20 cellular contexts compared by ENCODE assay signal in genomic region chr2:54063967-54064535, GRCh38. TPM values are rescaled to one million over a fixed set of nuclear protein-coding genes. Genes with fewer than 3 reads are reported as not detected.
DNase-seq lines count a peak whose midpoint lies in the region; ATAC-seq, FAIRE-seq and TF ChIP-seq lines count a peak whose summit lies in the region.
"Had no signal": no experiment of that assay in that cellular context is flagged by ENCODE, and none has a peak within 500 bp of the region (broad histone marks: within the 10 kb centered on the region; RNA-seq: fewer than 3 reads in every experiment).

No MANE protein-coding gene starts in this region.

- H3K9me3 Mint-ChIP-seq in MCF 10A (ENCODE audit: unreplicated experiment) (no peaks in the 10 kb centered on the region), HFFc6 (no peaks in the 10 kb centered on the region)

- H3K4me1 Mint-ChIP-seq in MCF 10A (ENCODE audit: insufficient read depth, unreplicated experiment) (peaks cover 44% of the 10 kb centered on the region), HFFc6 (ENCODE audit: low read depth) (peaks cover 72% of the 10 kb centered on the region)
- H3K4me1 Mint-ChIP-seq: CD14-positive monocyte had no signal

- H2AFZ ChIP-seq in keratinocyte (ENCODE audit: control insufficient read depth, low read length), result peak overlapping the region; percentile 37

- no peaks in the 10 kb centered on the region for H3K27me3 ChIP-seq in right atrium auricular region
- no peaks in the 10 kb centered on the region for H3K27me3 ChIP-seq in keratinocyte (ENCODE audit: control insufficient read depth, extremely low read depth, insufficient read depth, low read length)
- no peaks in the 10 kb centered on the region for H3K27me3 ChIP-seq in upper lobe of right lung

- H3K9ac ChIP-seq in keratinocyte (ENCODE audit: control insufficient read depth, extremely low read depth, insufficient read depth, low read length), result no peak overlapping the region

- CTCF ChIA-PET in MCF 10A (lab: Yijun Ruan, JAX), result interaction anchor here (0.5 kb wide), 1 partner anchor 94 kb away, joined by 5 read pairs; no protein-coding TSS in a partner anchor

- no TSS peak for BruUV-seq in MCF 10A (replicated peaks; lab: Mats Ljungman, UMichigan)

- TF ChIP-seq CTCF in right atrium auricular region (IDR thresholded peaks at IDR 0.05) (no peak), MCF 10A (IDR thresholded peaks at IDR 0.05; ENCODE audit: unreplicated experiment) (no peak), keratinocyte (optimal IDR thresholded peaks at IDR 0.05 in 1 of 3, IDR thresholded peaks at IDR 0.05 in 1 of 3, conservative IDR thresholded peaks at IDR 0.05 in 1 of 3; ENCODE audit: extremely low read depth in 1 of 3, insufficient read depth in 2 of 3, low read length in 3 of 3) (no peak), upper lobe of right lung (IDR thresholded peaks at IDR 0.05) (no peak), HFFc6 (IDR thresholded peaks at IDR 0.05) (no peak)

- H3K27ac ChIP-seq in right atrium auricular region, result no peak overlapping the region
- peak overlapping the region; percentile 0 for H3K27ac ChIP-seq in keratinocyte (ENCODE audit: control insufficient read depth, insufficient read depth, low read length)
- no peak overlapping the region for H3K27ac ChIP-seq in upper lobe of right lung

- H4K20me1 ChIP-seq in keratinocyte (ENCODE audit: control insufficient read depth, extremely low read depth, insufficient read depth, low read length), result no peaks in the 10 kb centered on the region

- H3K4me3 Mint-ChIP-seq in MCF 10A (ENCODE audit: unreplicated experiment), result no peak overlapping the region
- H3K4me3 Mint-ChIP-seq in HFFc6, result no peak overlapping the region
- H3K4me3 Mint-ChIP-seq: CD14-positive monocyte had no signal

- no peaks in the 10 kb centered on the region for H3K79me2 ChIP-seq in keratinocyte (ENCODE audit: control insufficient read depth, insufficient read depth, low read length)

- DNase-seq in Right ventricle myocardium superior (peak; percentile 59), right atrium auricular region (ENCODE audit: low spot score) (no peak), MCF 10A (ENCODE audit: unreplicated experiment) (no peak), keratinocyte (ENCODE audit: low read depth, low spot score) (no peak), upper lobe of right lung (no peak), HFFc6 (no peak), HCEC 1CT (no peak), NCI-H2171 treated with DMSO at 0.1 percent for 48 hours (lab: John Stamatoyannopoulos, UW) (no peak)
- DNase-seq: DMS79, NCI-H1436 treated with DMSO at 0.1 percent for 48 hours, NCI-H2107, NCI-H345, NCI-H69, SIG-M5 had no signal

- intact Hi-C loops in Right ventricle myocardium superior (cut with DNase I), result no loop called here
- intact Hi-C loops in MCF 10A (cut with micrococcal nuclease), result loop anchor here (10.0 kb wide), 1 partner anchor 99 kb away; no protein-coding TSS in a partner anchor
- intact Hi-C loops in upper lobe of right lung (cut with DNase I), result no loop called here

- POLR2A ChIA-PET in MCF 10A (lab: Yijun Ruan, JAX), result interaction anchor here (0.9 to 2.7 kb wide), 2 partner anchors 11 to 95 kb away, joined by 3 to 12 read pairs; no protein-coding TSS in a partner anchor

- H3K4me3 ChIP-seq in right atrium auricular region (no peak overlapping the region), keratinocyte (ENCODE audit: control insufficient read depth in 2 of 3, extremely low read depth in 1 of 3, insufficient read depth in 2 of 3, low read depth in 1 of 3, low read length in 3 of 3) (no peak overlapping the region), upper lobe of right lung (no peak overlapping the region)
- H3K4me3 ChIP-seq: GM12878 had no signal

- H3K4me2 ChIP-seq in keratinocyte (ENCODE audit: control insufficient read depth, extremely low read depth, insufficient read depth, low read depth, low read length), result no peak overlapping the region

- no peaks in the 10 kb centered on the region for H3K9me3 ChIP-seq in right atrium auricular region
- H3K9me3 ChIP-seq in keratinocyte (ENCODE audit: control insufficient read depth, low read depth, low read length), result no peaks in the 10 kb centered on the region
- no peaks in the 10 kb centered on the region for H3K9me3 ChIP-seq in upper lobe of right lung

- no peaks in the 10 kb centered on the region for H3K27me3 Mint-ChIP-seq in MCF 10A (ENCODE audit: insufficient read depth, unreplicated experiment)
- no peaks in the 10 kb centered on the region for H3K27me3 Mint-ChIP-seq in HFFc6 (ENCODE audit: insufficient read depth)
- H3K27me3 Mint-ChIP-seq: IgD-negative memory B cell had no signal

- no peaks in the 10 kb centered on the region for H3K9me1 ChIP-seq in keratinocyte (ENCODE audit: control insufficient read depth, extremely low read depth, insufficient read depth, low read length)

- ATAC-seq in Right ventricle myocardium superior (ENCODE audit: poor library complexity) (peak; percentile 89), upper lobe of right lung (peak; percentile 41)
- ATAC-seq: GM12878, Panc1 had no signal

- FAIRE-seq in keratinocyte (lab: Jason Lieb, UNC), result no peak
- FAIRE-seq: GM12878, GM18507, H54 had no signal

- H3K36me3 ChIP-seq in right atrium auricular region, result no peaks in the 10 kb centered on the region
- no peaks in the 10 kb centered on the region for H3K36me3 ChIP-seq in keratinocyte (ENCODE audit: control insufficient read depth in 2 of 2, extremely low read depth in 1 of 2, insufficient read depth in 2 of 2, low read length in 2 of 2)
- no peaks in the 10 kb centered on the region for H3K36me3 ChIP-seq in upper lobe of right lung

- dilution Hi-C loops in keratinocyte (cut with MboI; ENCODE audit: extremely low pct_ligation_motif_present, low sequenced_read_pairs), result no loop called here

- H3K27ac Mint-ChIP-seq in MCF 10A (ENCODE audit: low read depth, unreplicated experiment) (peak overlapping the region; percentile 51), HFFc6 (no peak overlapping the region; the same call in 1 of the 2 replicates)
- H3K27ac Mint-ChIP-seq: CD14-positive monocyte, IgD-negative memory B cell had no signal

- H3K36me3 Mint-ChIP-seq in MCF 10A (ENCODE audit: insufficient read depth, unreplicated experiment) (no peaks in the 10 kb centered on the region), HFFc6 (ENCODE audit: low read depth) (peaks cover 5% of the 10 kb centered on the region)
- H3K36me3 Mint-ChIP-seq: CD14-positive monocyte had no signal

- peaks cover 0 to 8% of the 10 kb centered on the region in 2 donors for H3K4me1 ChIP-seq in right atrium auricular region
- H3K4me1 ChIP-seq in keratinocyte (ENCODE audit: control insufficient read depth, extremely low read depth, insufficient read depth, low read length), result peaks cover 51% of the 10 kb centered on the region
- H3K4me1 ChIP-seq in upper lobe of right lung, result no peaks in the 10 kb centered on the region

RNA-seq across cellular contexts. Expression of gene ACYP2, which starts 51.4 kb away (rescaled TPM):
- 64.2 TPM for total RNA-seq in Right ventricle myocardium superior
- total RNA-seq in right atrium auricular region, result 10 to 100 TPM; 32.7 to 48.1 TPM
- 14.3 and 17.8 TPM in 2 replicates for total RNA-seq in MCF 10A (2022)
- 8.0 to 8.9 TPM (median 8.7 TPM) in 3 replicates for polyA plus RNA-seq in keratinocyte
- polyA plus RNA-seq in keratinocyte (2011; ENCODE audit: low read depth), result 19.6 TPM
- 14.0 and 17.1 TPM in 2 replicates for polyA plus RNA-seq in keratinocyte (2011; cell fraction: cytosol; rRNA removed)
- polyA plus RNA-seq in keratinocyte (2011; cell fraction: nucleus; rRNA removed), result 4.5 and 6.6 TPM in 2 replicates
- 10.2 and 18.1 TPM in 2 replicates for polyA plus RNA-seq in keratinocyte (2012; ENCODE audit: low replicate concordance)
- 3.5 to 5.2 TPM in 2 of 3 replicates, not detected in the other for polyA minus RNA-seq in keratinocyte
- polyA minus RNA-seq in keratinocyte (2011; cell fraction: cytosol; rRNA and poly(A)+ RNA removed), result 6.5 TPM
- 5.0 and 11.4 TPM in 2 replicates for polyA minus RNA-seq in keratinocyte (2011; cell fraction: nucleus; rRNA and poly(A)+ RNA removed)
- 14.0 TPM for total RNA-seq in upper lobe of right lung
- total RNA-seq in HFFc6 (2021; fragmentation: NEBNext Ultra II Directional; extraction: Animal tissue kit (Norgen Biotek cat#: 25700)), result 10 to 100 TPM in 3 of 6 experiments, 1 to 10 TPM in 3; 8.6 to 15.8 (median 9.8) TPM
